In the genomic region with DNA sequence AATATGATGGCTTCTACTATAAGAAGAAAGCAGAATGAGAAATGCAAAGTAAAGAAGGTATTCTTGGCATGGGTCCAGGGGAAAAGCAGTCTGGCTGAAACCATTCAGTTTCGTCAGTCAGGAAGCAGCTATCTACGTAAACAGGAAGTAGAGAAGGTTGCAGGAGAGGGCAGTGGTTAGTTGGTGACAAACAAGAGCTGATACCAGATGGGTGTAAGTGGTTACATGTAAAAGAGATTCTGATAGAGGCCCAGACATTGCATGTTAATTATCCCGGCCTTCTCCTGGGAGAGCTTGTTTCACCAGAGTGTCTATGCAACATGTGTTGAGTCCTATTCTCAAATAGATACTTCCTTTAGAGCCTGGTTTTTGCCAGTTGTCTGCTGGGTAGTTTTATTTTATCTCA, we compare ENCODE assay signal across 1 cellular context.
A peak's percentile ranks its signal among the peaks of the same experiment; 100 is the strongest.
TF ChIP-seq lines count a peak whose summit lies in the region.

No MANE protein-coding gene starts in this region.

TF ChIP-seq in HepG2, 621 proteins besides CTCF, POLR2A, EP300 and RAD21 (continued from another document):
- peak; percentile 73 for TF ChIP-seq SAP130 (CRISPR knock-in tag; IDR thresholded peaks at IDR 0.05; ENCODE audit: low read depth)
- 0 out of 2 replicates have a peak, but pooled peaks have one; percentile 52 for TF ChIP-seq ZFP36L1 (CRISPR knock-in tag; IDR thresholded peaks at IDR 0.05)
- no peak for TF ChIP-seq DR1 (CRISPR knock-in tag; IDR thresholded peaks at IDR 0.05)
- peak; percentile 81 for TF ChIP-seq ARID5B (CRISPR knock-in tag; IDR thresholded peaks at IDR 0.05)
- TF ChIP-seq, protein P1, sequence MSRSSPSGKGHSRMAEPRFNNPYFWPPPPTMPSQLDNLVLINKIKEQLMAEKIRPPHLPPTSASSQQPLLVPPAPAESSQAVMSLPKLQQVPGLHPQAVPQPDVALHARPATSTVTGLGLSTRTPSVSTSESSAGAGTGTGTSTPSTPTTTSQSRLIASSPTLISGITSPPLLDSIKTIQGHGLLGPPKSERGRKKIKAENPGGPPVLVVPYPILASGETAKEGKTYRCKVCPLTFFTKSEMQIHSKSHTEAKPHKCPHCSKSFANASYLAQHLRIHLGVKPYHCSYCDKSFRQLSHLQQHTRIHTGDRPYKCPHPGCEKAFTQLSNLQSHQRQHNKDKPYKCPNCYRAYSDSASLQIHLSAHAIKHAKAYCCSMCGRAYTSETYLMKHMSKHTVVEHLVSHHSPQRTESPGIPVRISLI (CRISPR knock-in tag; IDR thresholded peaks at IDR 0.05; ENCODE audit: borderline replicate concordance) = no peak
- peak; percentile 61 for TF ChIP-seq RXRB (CRISPR knock-in tag; IDR thresholded peaks at IDR 0.05; ENCODE audit: borderline replicate concordance)
- TF ChIP-seq ZNF574 (CRISPR knock-in tag; IDR thresholded peaks at IDR 0.05) = 0 out of 2 replicates have a peak, but pooled peaks have one; percentile 22
- peak; percentile 84; the same call in 1 of the 2 replicates for TF ChIP-seq FOXK1 (CRISPR knock-in tag; IDR thresholded peaks at IDR 0.05; ENCODE audit: borderline replicate concordance, low read depth)
- peak; percentile 82 for TF ChIP-seq CEBPG (CRISPR knock-in tag; IDR thresholded peaks at IDR 0.05)
- peak; percentile 35; the same call in 1 of the 2 replicates for TF ChIP-seq KMT2B (CRISPR knock-in tag; IDR thresholded peaks at IDR 0.05)
- 0 out of 2 replicates have a peak, but pooled peaks have one; percentile 19 for TF ChIP-seq ARNTL (CRISPR knock-in tag; IDR thresholded peaks at IDR 0.05)
- TF ChIP-seq KAT7 (CRISPR knock-in tag; IDR thresholded peaks at IDR 0.05; ENCODE audit: borderline replicate concordance) = 0 out of 2 replicates have a peak, but pooled peaks have one; percentile 30
- no peak for TF ChIP-seq MAFF (IDR thresholded peaks at IDR 0.05; ENCODE audit: low read depth, low read length)
- no peak for TF ChIP-seq SOX6 (IDR thresholded peaks at IDR 0.05)
- peak; percentile 54; the same call in 1 of the 2 replicates for TF ChIP-seq SOX6 (CRISPR knock-in tag; IDR thresholded peaks at IDR 0.05)
- peak; percentile 19; the same call in 1 of the 2 replicates for TF ChIP-seq HBP1 (CRISPR knock-in tag; IDR thresholded peaks at IDR 0.05; ENCODE audit: low read depth)
- TF ChIP-seq ZKSCAN8 (CRISPR knock-in tag; IDR thresholded peaks at IDR 0.05; ENCODE audit: borderline replicate concordance) = peak; percentile 32; the same call in 1 of the 2 replicates
TF ChIP-seq in HepG2: peak in this region for 83.
